Comparison of ENCODE assay signal across 9 cellular contexts in the genomic region with DNA sequence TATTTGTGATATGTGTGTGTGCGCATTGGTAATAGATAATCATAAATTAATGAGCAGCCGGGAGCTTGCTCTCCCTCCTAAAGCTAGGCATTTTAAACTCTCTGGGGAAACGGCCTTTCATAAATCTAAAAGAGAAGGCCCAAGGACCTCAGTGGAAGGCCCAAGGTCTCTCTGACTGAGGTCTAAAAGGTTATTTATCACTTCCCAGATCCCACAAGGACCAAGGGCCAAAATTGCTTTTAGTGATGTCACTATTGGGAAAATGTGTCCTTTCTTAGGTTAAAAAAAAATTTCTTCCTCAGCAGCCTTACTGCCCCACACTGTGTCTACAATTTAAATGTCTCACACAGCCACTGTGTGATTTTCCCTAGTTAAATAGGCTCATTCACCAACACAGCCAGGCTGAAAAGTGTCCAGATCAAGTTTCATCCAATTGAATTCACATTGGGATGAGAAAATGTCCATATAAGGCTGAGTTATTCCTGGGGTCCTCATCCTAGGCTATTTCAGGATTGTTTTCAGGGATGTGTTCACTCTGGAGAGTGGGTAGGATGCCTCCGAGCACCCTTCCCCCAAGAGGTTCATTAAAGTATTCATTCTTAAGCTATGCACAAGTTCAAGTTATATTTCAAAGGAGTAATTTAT. TPM values are rescaled to one million over a fixed set of nuclear protein-coding genes. Genes with fewer than 3 reads are reported as not detected.
A peak's percentile ranks its signal among the peaks of the same experiment; 100 is the strongest.
DNase-seq lines count a peak whose midpoint lies in the region; ATAC-seq and TF ChIP-seq lines count a peak whose summit lies in the region.
"Had no signal": no experiment of that assay in that cellular context is flagged by ENCODE, and none has a peak within 500 bp of the region (broad histone marks: within the 10 kb centered on the region; RNA-seq: fewer than 3 reads in every experiment).

No MANE protein-coding gene starts in this region.

- 64 to 85% (median 78%) methylated on average over 4 of the region's 4 CpGs for WGBS in stomach, 5 donors

- H3K27ac Mint-ChIP-seq in activated CD8-positive, alpha-beta T cell treated with anti-CD3 and anti-CD28 coated beads for 36 hours: no peak overlapping the region

- H3K4me1 ChIP-seq in HUES48 (ENCODE audit: control insufficient read depth, insufficient read depth, low read length) (peaks cover 60% of the 10 kb centered on the region), stomach (peaks cover 24 to 57% (median 48%) of the 10 kb centered on the region in 4 donors)

- intact Hi-C loops in stomach (cut with DNase I; ENCODE audit: low total_unique reads): loop anchor here (10.0 kb wide), 1 partner anchor 49 kb away; no protein-coding TSS in a partner anchor
- intact Hi-C loops in activated CD8-positive, alpha-beta T cell treated with anti-CD3 and anti-CD28 coated beads for 36 hours (cut with micrococcal nuclease): no loop called here

- POLR2A ChIA-PET in activated CD8-positive, alpha-beta T cell treated with anti-CD3 and anti-CD28 coated beads for 36 hours (lab: Charles Lee): interaction anchor here (0.7 kb wide), 1 partner anchor 12 kb away, joined by 3 read pairs; no protein-coding TSS in a partner anchor

- H3K27me3 ChIP-seq in HUES48 (ENCODE audit: control insufficient read depth, insufficient read depth, low read length) (no peaks in the 10 kb centered on the region), kidney epithelial cell (ENCODE audit: control insufficient read depth, insufficient read depth, low read length) (no peaks in the 10 kb centered on the region), stomach (no peaks in the 10 kb centered on the region)

- H3K9me3 Mint-ChIP-seq in activated CD8-positive, alpha-beta T cell treated with anti-CD3 and anti-CD28 coated beads for 36 hours: no peaks in the 10 kb centered on the region
- H3K9me3 Mint-ChIP-seq: activated T-cell treated with anti-CD3 and anti-CD28 coated beads, Interleukin-2, amount 50 U/mL, for 4 hours had no signal

- no peaks in the 10 kb centered on the region for H3K36me3 ChIP-seq in HUES48 (ENCODE audit: control insufficient read depth, insufficient read depth, low read length)
- H3K36me3 ChIP-seq in kidney epithelial cell (ENCODE audit: control insufficient read depth, insufficient read depth, low read length): no peaks in the 10 kb centered on the region
- H3K36me3 ChIP-seq in stomach: peaks cover 0 to 20% (median 9%) of the 10 kb centered on the region in 4 donors

- no peak for ATAC-seq in activated CD8-positive, alpha-beta T cell treated with anti-CD3 and anti-CD28 coated beads for 36 hours
- ATAC-seq: activated T-cell treated with anti-CD3 and anti-CD28 coated beads, Interleukin-2, amount 50 U/mL, for 4 hours had no signal

- no peak overlapping the region for H3K4me3 ChIP-seq in HUES48 (ENCODE audit: low read depth, low read length)
- no peak overlapping the region for H3K4me3 ChIP-seq in kidney epithelial cell (ENCODE audit: low read depth, low read length)
- H3K4me3 ChIP-seq in stomach: no peak overlapping the region

- peak overlapping the region; percentile 72 for H3K27ac ChIP-seq in HUES48 (ENCODE audit: low read depth, low read length)
- H3K27ac ChIP-seq in stomach: peak overlapping the region in 4 of 5 donors; percentile 84 to 90 (median 86)

- no peak overlapping the region for H3K4me3 Mint-ChIP-seq in activated CD8-positive, alpha-beta T cell treated with anti-CD3 and anti-CD28 coated beads for 36 hours
- H3K4me3 Mint-ChIP-seq: activated T-cell treated with anti-CD3 and anti-CD28 coated beads, Interleukin-2, amount 50 U/mL, for 4 hours had no signal

- no peaks in the 10 kb centered on the region for H3K9me3 ChIP-seq in HUES48 (ENCODE audit: control insufficient read depth, insufficient read depth, low read length)
- H3K9me3 ChIP-seq in stomach: no peaks in the 10 kb centered on the region

- H3K4me1 Mint-ChIP-seq in activated CD8-positive, alpha-beta T cell treated with anti-CD3 and anti-CD28 coated beads for 36 hours (ENCODE audit: low read depth): no peaks in the 10 kb centered on the region

- TF ChIP-seq CTCF in kidney epithelial cell (IDR thresholded peaks at IDR 0.05; ENCODE audit: insufficient read depth, low read length, poor library complexity, severe bottlenecking) (no peak), stomach (IDR thresholded peaks at IDR 0.05) (no peak)
- no peak for TF ChIP-seq CTCF in activated CD8-positive, alpha-beta T cell treated with anti-CD3 and anti-CD28 coated beads for 36 hours (IDR thresholded peaks at IDR 0.05)

- H3K36me3 Mint-ChIP-seq in activated CD8-positive, alpha-beta T cell treated with anti-CD3 and anti-CD28 coated beads for 36 hours (ENCODE audit: low read depth): no peaks in the 10 kb centered on the region

- CTCF ChIA-PET in activated CD8-positive, alpha-beta T cell treated with anti-CD3 and anti-CD28 coated beads for 36 hours (lab: Charles Lee): interaction anchor here (4.6 kb wide), 1 partner anchor 12 kb away, joined by 31 read pairs; no protein-coding TSS in a partner anchor

- TF ChIP-seq POLR2A in stomach (IDR thresholded peaks at IDR 0.05): no peak

- DNase-seq in amniotic epithelial cell (ENCODE audit: low read depth) (peak; percentile 50), kidney epithelial cell (ENCODE audit: low read depth) (peak; percentile 25), stomach (no peak), NCI-H2227 (lab: John Stamatoyannopoulos, UW; ENCODE audit: unreplicated experiment) (no peak)
- no peak for DNase-seq in activated naive CD4-positive, alpha-beta T cell treated with Interleukin-2 at 50 U/mL for 16 hours
- no peak for DNase-seq in activated CD8-positive, alpha-beta T cell treated with anti-CD3 and anti-CD28 coated beads for 36 hours
- DNase-seq: activated T-cell treated with anti-CD3 and anti-CD28 coated beads, Interleukin-2, amount 50 U/mL, for 4 hours; KBM-7 had no signal

- no peaks in the 10 kb centered on the region for H3K27me3 Mint-ChIP-seq in activated CD8-positive, alpha-beta T cell treated with anti-CD3 and anti-CD28 coated beads for 36 hours

- H3K9ac ChIP-seq in HUES48 (ENCODE audit: low read depth, low read length): no peak overlapping the region

- no peak for TF ChIP-seq EP300 in stomach (IDR thresholded peaks at IDR 0.05)

RNA-seq across cellular contexts. Expression of gene SLC44A3, which starts 46.1 kb away (rescaled TPM):
- total RNA-seq in kidney epithelial cell (13.1 and 14.6 TPM in 2 replicates), stomach (10 to 100 TPM in 2 of 5 donors, 1 to 10 TPM in 2, not detected in 1; 3.1 to 80.3 (median 12.5) TPM)
- 10 to 100 TPM; 11.6 to 17.1 (median 12.0) TPM for polyA plus RNA-seq in stomach
- not detected for total RNA-seq in activated CD8-positive, alpha-beta T cell treated with anti-CD3 and anti-CD28 coated beads for 36 hours

Comparison
In these comparisons a context has a peak if more than half of its experiments do, and no peak if none do; other contexts are left out.
1. DNase-seq: peak in amniotic epithelial cell (single experiment) and kidney epithelial cell (single experiment); none in stomach (single experiment), NCI-H2227 (single experiment), activated naive CD4-positive, alpha-beta T cell treated with Interleukin-2 at 50 U/mL for 16 hours (single experiment) and activated CD8-positive, alpha-beta T cell treated with anti-CD3 and anti-CD28 coated beads for 36 hours (single experiment).